8 cellular contexts compared by ENCODE assay signal in genomic region chr10:102119417-102120141, GRCh38. TPM values are rescaled to one million over a fixed set of nuclear protein-coding genes. Genes with fewer than 3 reads are reported as not detected.
DNase-seq lines count a peak whose midpoint lies in the region; ATAC-seq, FAIRE-seq and TF ChIP-seq lines count a peak whose summit lies in the region.

No MANE protein-coding gene starts in this region.

- peak overlapping the region; percentile 96 for H2BK120ac ChIP-seq in trophoblast cell (ENCODE audit: insufficient read depth, low read length, poor library complexity)

- H2BK5ac ChIP-seq in trophoblast cell (ENCODE audit: low read depth, low read length, poor library complexity): peak overlapping the region; percentile 98

- H3K79me2 ChIP-seq in astrocyte (ENCODE audit: insufficient read depth, low read length) (peaks cover 52% of the 10 kb centered on the region), trophoblast cell (ENCODE audit: control insufficient read depth, insufficient read depth, low read length, poor library complexity) (peaks cover 38% of the 10 kb centered on the region)

- WGBS in trophoblast cell (ENCODE audit: extremely low coverage, insufficient coverage, insufficient read length): no CpG with 5 or more reads among the region's 22 CpGs

- peaks cover 6% of the 10 kb centered on the region for H4K20me1 ChIP-seq in astrocyte (ENCODE audit: insufficient read depth, low read length)

- H2BK12ac ChIP-seq in trophoblast cell (ENCODE audit: low read length): peak overlapping the region; percentile 63

- H4K12ac ChIP-seq in trophoblast cell (ENCODE audit: low read depth, low read length): peak overlapping the region; percentile 94

- H4K91ac ChIP-seq in trophoblast cell (ENCODE audit: low read depth, low read length): peak overlapping the region; percentile 99

- H3K27me3 ChIP-seq in SJSA1 (replicated peaks) (no peaks in the 10 kb centered on the region), astrocyte (ENCODE audit: insufficient read depth, low read length) (no peaks in the 10 kb centered on the region), left ventricle myocardium inferior (ENCODE audit: low read depth) (no peaks in the 10 kb centered on the region), trophoblast cell (ENCODE audit: insufficient read depth, low read length) (no peaks in the 10 kb centered on the region)

- H3K14ac ChIP-seq in trophoblast cell (ENCODE audit: low read length): peak overlapping the region; percentile 100

- no peaks in the 10 kb centered on the region for H3K36me3 ChIP-seq in HEK293 (ENCODE audit: control insufficient read depth in 2 of 2, insufficient read depth in 1 of 2, low read length in 2 of 2)
- peaks cover 3% of the 10 kb centered on the region; the same call in 1 of the 2 replicates for H3K36me3 ChIP-seq in SJSA1
- no peaks in the 10 kb centered on the region for H3K36me3 ChIP-seq in astrocyte (ENCODE audit: insufficient read depth, low read length)
- H3K36me3 ChIP-seq in left ventricle myocardium inferior: no peaks in the 10 kb centered on the region
- H3K36me3 ChIP-seq in trophoblast cell (ENCODE audit: control insufficient read depth in 1 of 2, insufficient read depth in 2 of 2, low read length in 2 of 2): no peaks in the 10 kb centered on the region

- H3K9ac ChIP-seq in astrocyte (ENCODE audit: low read length): peak overlapping the region; percentile 89
- H3K9ac ChIP-seq in trophoblast cell (ENCODE audit: low read length): peak overlapping the region; percentile 91

- no peaks in the 10 kb centered on the region for H3K27me3 Mint-ChIP-seq in astrocyte (ENCODE audit: low read depth, unreplicated experiment)

- peak overlapping the region; percentile 99 for H3K18ac ChIP-seq in trophoblast cell (ENCODE audit: low read length)

- H3K23ac ChIP-seq in trophoblast cell (ENCODE audit: low read length): no peak overlapping the region

- H3K9me3 ChIP-seq in HEK293 (ENCODE audit: control insufficient read depth, insufficient read depth, low read depth, low read length) (no peaks in the 10 kb centered on the region), SJSA1 (replicated peaks) (no peaks in the 10 kb centered on the region), astrocyte (ENCODE audit: insufficient read depth, low read depth, low read length) (no peaks in the 10 kb centered on the region), left ventricle myocardium inferior (replicated peaks) (no peaks in the 10 kb centered on the region), trophoblast cell (ENCODE audit: insufficient read depth, low read depth, low read length) (peaks cover 1% of the 10 kb centered on the region)

- no peaks in the 10 kb centered on the region for H3K9me3 Mint-ChIP-seq in astrocyte (ENCODE audit: unreplicated experiment)

- peak overlapping the region; percentile 99 for H3K4me2 ChIP-seq in astrocyte (ENCODE audit: low read length)
- peak overlapping the region; percentile 93 for H3K4me2 ChIP-seq in trophoblast cell (ENCODE audit: low read length)

- no peak for ATAC-seq in HG03280 (IDR thresholded peaks at IDR 0.05; ENCODE audit: unreplicated experiment)
- ATAC-seq in GM19035 (IDR thresholded peaks at IDR 0.05; ENCODE audit: unreplicated experiment): no peak

- peak overlapping the region; percentile 99 for H2AK5ac ChIP-seq in trophoblast cell (ENCODE audit: low read length)

- peak overlapping the region; percentile 71 for H3K4me3 ChIP-seq in HEK293 (ENCODE audit: low read depth, low read length)
- peak overlapping the region; percentile 70 for H3K4me3 ChIP-seq in SJSA1
- peak overlapping the region; percentile 66 for H3K4me3 ChIP-seq in astrocyte (ENCODE audit: insufficient read depth, low read depth, low read length)
- peak overlapping the region; percentile 81 for H3K4me3 ChIP-seq in left ventricle myocardium inferior
- peak overlapping the region; percentile 92 for H3K4me3 ChIP-seq in trophoblast cell (ENCODE audit: low read depth, low read length)

- peak; percentile 38 for DNase-seq in CD1c-positive myeloid dendritic cell (ENCODE audit: extremely low spot score)
- DNase-seq in SJSA1 (ENCODE audit: low read depth in 1 of 2, low spot score in 2 of 2): peak; percentile 65 to 71
- DNase-seq in astrocyte (ENCODE audit: low read depth): peak; percentile 58
- peak; percentile 60 for DNase-seq in left ventricle myocardium inferior
- DNase-seq in trophoblast cell: peak in 1 of 2 donors; percentile 24

- H3K36me3 Mint-ChIP-seq in astrocyte (ENCODE audit: low read depth, unreplicated experiment): no peaks in the 10 kb centered on the region

- peak overlapping the region; percentile 91 for H3K4me3 Mint-ChIP-seq in astrocyte (ENCODE audit: unreplicated experiment)

- H3K27ac Mint-ChIP-seq in astrocyte (ENCODE audit: unreplicated experiment): peak overlapping the region; percentile 95

- H2AFZ ChIP-seq in astrocyte (ENCODE audit: low read depth, low read length): peak overlapping the region; percentile 70
- peak overlapping the region; percentile 79 for H2AFZ ChIP-seq in trophoblast cell (ENCODE audit: insufficient read depth, low read length, poor library complexity)

- POLR2A ChIA-PET in HEK293 (lab: Yijun Ruan, JAX): no interaction called here

- peaks cover 48% of the 10 kb centered on the region for H3K79me1 ChIP-seq in trophoblast cell (ENCODE audit: low read length)

- H3K4me1 ChIP-seq in HEK293 (ENCODE audit: control insufficient read depth, insufficient read depth, low read length) (peaks cover 40% of the 10 kb centered on the region), SJSA1 (replicated peaks) (peaks cover 63% of the 10 kb centered on the region), astrocyte (ENCODE audit: insufficient read depth, low read length) (peaks cover 55% of the 10 kb centered on the region), left ventricle myocardium inferior (peaks cover 73% of the 10 kb centered on the region), trophoblast cell (ENCODE audit: control insufficient read depth in 1 of 2, insufficient read depth in 2 of 2, low read length in 2 of 2) (peaks cover 30 to 52% of the 10 kb centered on the region in 2 experiments)

- CTCF ChIA-PET in HEK293 (lab: Yijun Ruan, JAX): interaction anchor here (0.7 to 1.2 kb wide), 2 partner anchors 32 to 47 kb away, joined by 3 to 4 read pairs; partner anchors contain the start of gene NOLC1

- TF ChIP-seq CTCF in HEK293 (tag by site-specific recombination; IDR thresholded peaks at IDR 0.05): no peak
- TF ChIP-seq CTCF in astrocyte (IDR thresholded peaks at IDR 0.05; ENCODE audit: insufficient read depth, low read depth, low read length): no peak
- TF ChIP-seq CTCF in left ventricle myocardium inferior (IDR thresholded peaks at IDR 0.05; ENCODE audit: borderline replicate concordance): no peak

- no peak for FAIRE-seq in astrocyte (lab: Jason Lieb, UNC)

- H3K27ac ChIP-seq in HEK293 (ENCODE audit: extremely low read depth, low read depth, low read length): peak overlapping the region; percentile 88
- peak overlapping the region; percentile 80 for H3K27ac ChIP-seq in SJSA1
- H3K27ac ChIP-seq in astrocyte (ENCODE audit: low read depth, low read length): peak overlapping the region; percentile 73
- peak overlapping the region; percentile 97 for H3K27ac ChIP-seq in left ventricle myocardium inferior (replicated peaks)
- H3K27ac ChIP-seq in trophoblast cell (ENCODE audit: low read depth, low read length): peak overlapping the region; percentile 98

- peak overlapping the region; percentile 99 for H3K4ac ChIP-seq in trophoblast cell (ENCODE audit: low read depth, low read length)

- H3K4me1 Mint-ChIP-seq in astrocyte (ENCODE audit: low read depth, unreplicated experiment): peaks cover 46% of the 10 kb centered on the region

- H4K8ac ChIP-seq in trophoblast cell (ENCODE audit: low read depth, low read length): peak overlapping the region; percentile 97

- intact Hi-C loops in left ventricle myocardium inferior (cut with micrococcal nuclease): no loop called here

TF ChIP-seq in HEK293, 187 proteins besides CTCF, POLR2A, EP300 and RAD21 (continues in another document):
- TF ChIP-seq BCL11B (tag by site-specific recombination; IDR thresholded peaks at IDR 0.05; ENCODE audit: low read depth) (no peak), MZF1 (tag by site-specific recombination; IDR thresholded peaks at IDR 0.05; ENCODE audit: borderline replicate concordance) (no peak), ZNF248 (tag by site-specific recombination; IDR thresholded peaks at IDR 0.05) (no peak), ZNF707 (tag by site-specific recombination; IDR thresholded peaks at IDR 0.05) (no peak), ATF2 (tag by site-specific recombination; IDR thresholded peaks at IDR 0.05; ENCODE audit: low read depth) (no peak)

RNA-seq across cellular contexts. Expression of gene LDB1, which starts 0.6 kb away (rescaled TPM):
- total RNA-seq in SJSA1 (2014; rRNA removed; shearing (Covaris generic)): 22.5 and 29.0 TPM in 2 replicates
- total RNA-seq in astrocyte (126 and 134 TPM in 2 replicates), left ventricle myocardium inferior (52.2 TPM)
- polyA plus RNA-seq in trophoblast cell (2013): 69.8 and 70.9 TPM in 2 replicates

RNA-seq across cellular contexts. Expression of gene PPRC1, which starts 13.3 kb away (rescaled TPM):
- total RNA-seq in SJSA1 (2014; rRNA removed; shearing (Covaris generic)): 17.8 and 18.2 TPM in 2 replicates
- total RNA-seq in astrocyte: 54.1 and 56.9 TPM in 2 replicates
- 12.1 TPM for total RNA-seq in left ventricle myocardium inferior
- 41.1 and 41.5 TPM in 2 replicates for polyA plus RNA-seq in trophoblast cell (2013)

RNA-seq across cellular contexts. Expression of gene NOLC1, which starts 32.6 kb away (rescaled TPM):
- 60.1 and 60.2 TPM in 2 replicates for total RNA-seq in SJSA1 (2014; rRNA removed; shearing (Covaris generic))
- 84.1 and 92.9 TPM in 2 replicates for total RNA-seq in astrocyte
- total RNA-seq in left ventricle myocardium inferior: 28.3 TPM
- polyA plus RNA-seq in trophoblast cell (2013): 106 and 114 TPM in 2 replicates

RNA-seq across cellular contexts. Expression of gene HPS6, which starts 54.4 kb away (rescaled TPM):
- total RNA-seq in SJSA1 (2014; rRNA removed; shearing (Covaris generic)): 44.0 and 58.6 TPM in 2 replicates
- 23.0 and 24.4 TPM in 2 replicates for total RNA-seq in astrocyte
- 9.3 TPM for total RNA-seq in left ventricle myocardium inferior
- 9.0 and 9.4 TPM in 2 replicates for polyA plus RNA-seq in trophoblast cell (2013)
